Comparison of ENCODE assay signal across 1 cellular context in the genomic region with DNA sequence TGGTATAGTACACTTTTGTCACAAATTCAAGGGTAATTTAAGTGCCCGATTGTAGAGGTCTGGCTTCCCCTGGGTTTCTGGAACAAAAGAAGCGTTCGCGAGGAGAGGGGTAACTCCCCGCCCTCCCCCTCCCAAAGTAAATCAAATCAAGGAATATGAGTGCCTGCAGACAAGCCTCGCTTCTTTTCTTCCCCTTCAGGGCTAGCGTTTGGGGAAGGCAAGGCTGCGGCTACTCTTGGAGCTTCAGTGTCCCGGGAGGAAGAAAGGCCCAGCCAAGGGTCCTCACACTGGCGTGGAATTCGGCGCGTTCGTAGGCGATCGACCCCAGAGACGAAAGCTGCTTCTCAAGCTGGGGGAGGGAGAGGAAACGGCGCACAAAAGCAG.
TF ChIP-seq lines count a peak whose summit lies in the region.

No MANE protein-coding gene starts in this region.

TF ChIP-seq in GM12878, 131 proteins besides CTCF, POLR2A, EP300 and RAD21 (continued from another document):
- TF ChIP-seq, protein P1, sequence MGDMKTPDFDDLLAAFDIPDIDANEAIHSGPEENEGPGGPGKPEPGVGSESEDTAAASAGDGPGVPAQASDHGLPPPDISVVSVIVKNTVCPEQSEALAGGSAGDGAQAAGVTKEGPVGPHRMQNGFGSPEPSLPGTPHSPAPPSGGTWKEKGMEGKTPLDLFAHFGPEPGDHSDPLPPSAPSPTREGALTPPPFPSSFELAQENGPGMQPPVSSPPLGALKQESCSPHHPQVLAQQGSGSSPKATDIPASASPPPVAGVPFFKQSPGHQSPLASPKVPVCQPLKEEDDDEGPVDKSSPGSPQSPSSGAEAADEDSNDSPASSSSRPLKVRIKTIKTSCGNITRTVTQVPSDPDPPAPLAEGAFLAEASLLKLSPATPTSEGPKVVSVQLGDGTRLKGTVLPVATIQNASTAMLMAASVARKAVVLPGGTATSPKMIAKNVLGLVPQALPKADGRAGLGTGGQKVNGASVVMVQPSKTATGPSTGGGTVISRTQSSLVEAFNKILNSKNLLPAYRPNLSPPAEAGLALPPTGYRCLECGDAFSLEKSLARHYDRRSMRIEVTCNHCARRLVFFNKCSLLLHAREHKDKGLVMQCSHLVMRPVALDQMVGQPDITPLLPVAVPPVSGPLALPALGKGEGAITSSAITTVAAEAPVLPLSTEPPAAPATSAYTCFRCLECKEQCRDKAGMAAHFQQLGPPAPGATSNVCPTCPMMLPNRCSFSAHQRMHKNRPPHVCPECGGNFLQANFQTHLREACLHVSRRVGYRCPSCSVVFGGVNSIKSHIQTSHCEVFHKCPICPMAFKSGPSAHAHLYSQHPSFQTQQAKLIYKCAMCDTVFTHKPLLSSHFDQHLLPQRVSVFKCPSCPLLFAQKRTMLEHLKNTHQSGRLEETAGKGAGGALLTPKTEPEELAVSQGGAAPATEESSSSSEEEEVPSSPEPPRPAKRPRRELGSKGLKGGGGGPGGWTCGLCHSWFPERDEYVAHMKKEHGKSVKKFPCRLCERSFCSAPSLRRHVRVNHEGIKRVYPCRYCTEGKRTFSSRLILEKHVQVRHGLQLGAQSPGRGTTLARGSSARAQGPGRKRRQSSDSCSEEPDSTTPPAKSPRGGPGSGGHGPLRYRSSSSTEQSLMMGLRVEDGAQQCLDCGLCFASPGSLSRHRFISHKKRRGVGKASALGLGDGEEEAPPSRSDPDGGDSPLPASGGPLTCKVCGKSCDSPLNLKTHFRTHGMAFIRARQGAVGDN (IDR thresholded peaks at IDR 0.05) = no peak
- TF ChIP-seq, protein P2, sequence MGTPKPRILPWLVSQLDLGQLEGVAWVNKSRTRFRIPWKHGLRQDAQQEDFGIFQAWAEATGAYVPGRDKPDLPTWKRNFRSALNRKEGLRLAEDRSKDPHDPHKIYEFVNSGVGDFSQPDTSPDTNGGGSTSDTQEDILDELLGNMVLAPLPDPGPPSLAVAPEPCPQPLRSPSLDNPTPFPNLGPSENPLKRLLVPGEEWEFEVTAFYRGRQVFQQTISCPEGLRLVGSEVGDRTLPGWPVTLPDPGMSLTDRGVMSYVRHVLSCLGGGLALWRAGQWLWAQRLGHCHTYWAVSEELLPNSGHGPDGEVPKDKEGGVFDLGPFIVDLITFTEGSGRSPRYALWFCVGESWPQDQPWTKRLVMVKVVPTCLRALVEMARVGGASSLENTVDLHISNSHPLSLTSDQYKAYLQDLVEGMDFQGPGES (IDR thresholded peaks at IDR 0.05) = no peak
- TF ChIP-seq CHD2 (IDR thresholded peaks at IDR 0.05; ENCODE audit: borderline replicate concordance, low read depth, low read length) (no peak), CEBPB (IDR thresholded peaks at IDR 0.05; ENCODE audit: borderline replicate concordance in 1 of 2, low read depth in 2 of 2, low read length in 2 of 2) (no peak), SIX5 (IDR thresholded peaks at IDR 0.05; ENCODE audit: low read depth, low read length, severe bottlenecking) (no peak), NKRF (conservative IDR thresholded peaks at IDR 0.05) (peak; percentile 24; the same call in 1 of the 2 replicates), MEF2A (IDR thresholded peaks at IDR 0.05; ENCODE audit: insufficient read depth, low read depth, low read length) (0 out of 2 replicates have a peak, but pooled peaks have one; percentile 2), NFIC (IDR thresholded peaks at IDR 0.05; ENCODE audit: low read depth, low read length) (no peak), CBX5 (IDR thresholded peaks at IDR 0.05; ENCODE audit: low read depth) (0 out of 2 replicates have a peak, but pooled peaks have one; percentile 30), NBN (IDR thresholded peaks at IDR 0.05) (0 out of 2 replicates have a peak, but pooled peaks have one; percentile 39)
